ENCODE assay signal across 24 cellular contexts in genomic region chr5:35745666-35746065, GRCh38.
A peak's percentile ranks its signal among the peaks of the same experiment; 100 is the strongest.
DNase-seq lines count a peak whose midpoint lies in the region; ATAC-seq, FAIRE-seq and TF ChIP-seq lines count a peak whose summit lies in the region.
"Had no signal": no experiment of that assay in that cellular context is flagged by ENCODE, and none has a peak within 500 bp of the region (broad histone marks: within the 10 kb centered on the region; RNA-seq: fewer than 3 reads in every experiment).

No MANE protein-coding gene starts in this region.

- H3K9ac ChIP-seq in OCI-LY1 (ENCODE audit: low read length), result no peak overlapping the region
- H3K9ac ChIP-seq in K562 (ENCODE audit: insufficient read depth in 1 of 2, low read depth in 2 of 2, low read length in 2 of 2), result no peak overlapping the region

- peak overlapping the region; percentile 65; the same call in 1 of the 2 replicates for H3K4me2 ChIP-seq in OCI-LY1 (ENCODE audit: low read length)
- no peak overlapping the region for H3K4me2 ChIP-seq in K562 (ENCODE audit: insufficient read depth, low read length)

- no peaks in the 10 kb centered on the region for H3F3A ChIP-seq in OCI-LY1 (ENCODE audit: insufficient read depth, low read length)

- intact Hi-C loops in K562 (cut with micrococcal nuclease), result no loop called here

- H3K4me3 ChIP-seq in BE2C (ENCODE audit: low read depth, low read length) (no peak overlapping the region), OCI-LY1 (ENCODE audit: low read depth, low read length, poor library complexity, severe bottlenecking) (no peak overlapping the region), K562 (no peak overlapping the region)
- H3K4me3 ChIP-seq: SK-N-MC had no signal

- BruUV-seq in K562 (replicated peaks; lab: Mats Ljungman, UMichigan), result no TSS peak

- ATAC-seq in K562 (no peak), GM21717 (IDR thresholded peaks at IDR 0.05; ENCODE audit: unreplicated experiment) (no peak)
- ATAC-seq in stimulated activated naive CD8-positive, alpha-beta T cell treated with anti-CD3 and anti-CD28 coated beads, Interleukin-15, Interleukin-2, amounts not matched to agents 100 U/mL and 50 U/mL, for 24 hours, result no peak
- ATAC-seq: Right ventricle myocardium inferior had no signal

- H2AFZ ChIP-seq in OCI-LY1 (ENCODE audit: low read length), result no peak overlapping the region
- no peak overlapping the region for H2AFZ ChIP-seq in K562 (ENCODE audit: low read depth, low read length)

- no peaks in the 10 kb centered on the region for H3K79me2 ChIP-seq in OCI-LY1 (ENCODE audit: insufficient read depth, low read length)
- no peaks in the 10 kb centered on the region for H3K79me2 ChIP-seq in K562 (ENCODE audit: control insufficient read depth, insufficient read depth, low read length)

- H3K36me3 ChIP-seq in BE2C (no peaks in the 10 kb centered on the region), OCI-LY1 (ENCODE audit: insufficient read depth, low read length) (no peaks in the 10 kb centered on the region), K562 (ENCODE audit: control insufficient read depth, insufficient read depth, low read length) (no peaks in the 10 kb centered on the region)

- CTCF ChIA-PET in K562 (lab: Yijun Ruan, JAX; ENCODE audit: low intra/inter-chr PET ratio), result no interaction called here

- POLR2A ChIA-PET in K562 (lab: Yijun Ruan, JAX), result no interaction called here

- no peak for TF ChIP-seq CTCF in BE2C (IDR thresholded peaks at IDR 0.05; ENCODE audit: low read depth, low read length)
- no peak for TF ChIP-seq CTCF in OCI-LY1 (IDR thresholded peaks at IDR 0.05; ENCODE audit: low read length)
- TF ChIP-seq CTCF in K562 (IDR thresholded peaks at IDR 0.05 in 2 of 3, conservative IDR thresholded peaks at IDR 0.05 in 1 of 3; ENCODE audit: insufficient read depth in 2 of 3, low read depth in 1 of 3, low read length in 3 of 3), result no peak

- H3K9me1 ChIP-seq in K562 (ENCODE audit: control insufficient read depth, insufficient read depth, low read length), result no peaks in the 10 kb centered on the region

- H3K27ac ChIP-seq in OCI-LY1 (ENCODE audit: low read depth, low read length, poor library complexity, severe bottlenecking) (peak overlapping the region; percentile 71), K562 (ENCODE audit: extremely low read depth, low read depth, low read length) (no peak overlapping the region)
- H3K27ac ChIP-seq: C4-2B, SK-N-MC had no signal

- in situ Hi-C loops in K562 (cut with MboI), result no loop called here

- no peaks in the 10 kb centered on the region for H3K9me2 ChIP-seq in OCI-LY1 (ENCODE audit: low read depth, low read length)

- WGBS in K562 (ENCODE audit: insufficient coverage, low coverage, missing lambda C conversion rate), result 0% methylated on average over 3 of the region's 3 CpGs

- H3K4me1 ChIP-seq in BE2C (no peaks in the 10 kb centered on the region), OCI-LY1 (ENCODE audit: insufficient read depth, low read length, severe bottlenecking) (peaks cover 30% of the 10 kb centered on the region), K562 (replicated peaks in 1 of 2; ENCODE audit: control insufficient read depth in 2 of 2, insufficient read depth in 2 of 2, low read length in 2 of 2) (no peaks in the 10 kb centered on the region)

- DNase-seq in SHP77 (lab: John Stamatoyannopoulos, UW) (peak; percentile 18 to 30), SHP77 treated with DMSO at 0.1 percent for 48 hours (lab: John Stamatoyannopoulos, UW) (no peak), BE2C (peak; percentile 9), K562 (ENCODE audit: extremely low read depth in 1 of 4, low spot score in 3 of 4) (no peak)
- no peak for DNase-seq in stimulated activated CD4-positive, alpha-beta T cell treated with anti-CD3 and anti-CD28 coated beads, Interleukin-15, amount 100 ng/mL, for 24 hours
- DNase-seq in stimulated activated naive CD8-positive, alpha-beta T cell treated with anti-CD3 and anti-CD28 coated beads, Interleukin-15, Interleukin-2, amounts not matched to agents 100 U/mL and 50 U/mL, for 24 hours, result no peak
- DNase-seq: AML-193; Calu3; CD8-positive, alpha-beta memory T cell; DMS153; GDM1; Kasumi-1; NCI-H1694; NCI-H2081; NCI-H446 treated with DMSO at 0.1 percent for 48 hours; NCI-H526 treated with DMSO at 0.1 percent for 48 hours had no signal

- no peak for TF ChIP-seq RAD21 in K562 (CRISPR knock-in tag; conservative IDR thresholded peaks at IDR 0.05 in 1 of 2, IDR thresholded peaks at IDR 0.05 in 1 of 2)

- H3K27me3 ChIP-seq in BE2C (no peaks in the 10 kb centered on the region), OCI-LY1 (ENCODE audit: insufficient read depth, low read length) (no peaks in the 10 kb centered on the region), K562 (ENCODE audit: control insufficient read depth in 2 of 2, insufficient read depth in 2 of 2, low read length in 2 of 2) (no peaks in the 10 kb centered on the region)

- TF ChIP-seq EP300 in K562 (IDR thresholded peaks at IDR 0.05; ENCODE audit: low read length), result no peak

- FAIRE-seq in K562 (lab: Jason Lieb, UNC), result no peak
- FAIRE-seq: GM19239, HTR-8/SVneo, RCC 7860 had no signal

- H3K9me3 ChIP-seq in BE2C, result no peaks in the 10 kb centered on the region
- no peaks in the 10 kb centered on the region for H3K9me3 ChIP-seq in OCI-LY1 (ENCODE audit: low read length)
- H3K9me3 ChIP-seq in K562 (replicated peaks; ENCODE audit: control insufficient read depth, insufficient read depth, low read depth, low read length), result no peaks in the 10 kb centered on the region

- TF ChIP-seq POLR2A in K562 (conservative IDR thresholded peaks at IDR 0.05), result no peak

- no peaks in the 10 kb centered on the region for H4K20me1 ChIP-seq in OCI-LY1 (ENCODE audit: insufficient read depth, low read length)
- H4K20me1 ChIP-seq in K562 (replicated peaks; ENCODE audit: control insufficient read depth, insufficient read depth, low read length), result no peaks in the 10 kb centered on the region

TF ChIP-seq in K562, 482 proteins besides CTCF, POLR2A, EP300 and RAD21:
- TF ChIP-seq NFIX (CRISPR knock-in tag; IDR thresholded peaks at IDR 0.05; ENCODE audit: low read depth) (peak; percentile 54; the same call in 1 of the 2 replicates), ZNF263 (CRISPR knock-in tag; IDR thresholded peaks at IDR 0.05; ENCODE audit: borderline replicate concordance) (no peak), NFIC (IDR thresholded peaks at IDR 0.05) (peak; percentile 81)

Comparison
In these comparisons a context has a peak if more than half of its experiments do, and no peak if none do; other contexts are left out.
1. DNase-seq: peak in SHP77 (2 of 2) and BE2C (single experiment); none in SHP77 treated with DMSO at 0.1 percent for 48 hours (single experiment), K562 (0 of 4), stimulated activated CD4-positive, alpha-beta T cell treated with anti-CD3 and anti-CD28 coated beads, Interleukin-15, amount 100 ng/mL, for 24 hours (single experiment) and stimulated activated naive CD8-positive, alpha-beta T cell treated with anti-CD3 and anti-CD28 coated beads, Interleukin-15, Interleukin-2, amounts not matched to agents 100 U/mL and 50 U/mL, for 24 hours (single experiment).